In genomic region chr2:112133344-112133743, GRCh38 we compare ENCODE assay signal across 12 cellular contexts. TPM values are rescaled to one million over a fixed set of nuclear protein-coding genes. Genes with fewer than 3 reads are reported as not detected.
"Had no signal": no experiment of that assay in that cellular context is flagged by ENCODE, and none has a peak within 500 bp of the region (broad histone marks: within the 10 kb centered on the region; RNA-seq: fewer than 3 reads in every experiment).

No MANE protein-coding gene starts in this region.

- H3K4me2 ChIP-seq: GM23338 had no signal

- H2AFZ ChIP-seq: GM23248, GM23338 had no signal

- H3K36me3 ChIP-seq: HAP-1 had no signal

- H3K9ac ChIP-seq: GM23248 had no signal

- H3K27ac ChIP-seq: GM23248 had no signal

- FAIRE-seq: H1, H54 had no signal

- H3K4me1 ChIP-seq: HAP-1 had no signal

- H3K9me3 Mint-ChIP-seq: HFFc6 had no signal

- H3K4me3 Mint-ChIP-seq: GM23338, H9, HFFc6 had no signal

- H3K4me3 ChIP-seq: GM23248, GM23338, HAP-1 had no signal

- H3K9me3 ChIP-seq: HAP-1 had no signal

- H3K27ac Mint-ChIP-seq: GM23338, H9, HFFc6 had no signal

- ATAC-seq: GM23338, HCT116 had no signal

- DNase-seq: GM23248, GOT3, H7, H9, HCEC 1CT, HFFc6 had no signal

RNA-seq across cellular contexts. Expression of gene FBLN7, which starts 4.8 kb away (rescaled TPM):
- total RNA-seq: GM23338, H4 had no signal
